ENCODE assay signal across 36 cellular contexts in genomic region chr20:63430891-63431290, GRCh38. TPM values are rescaled to one million over a fixed set of nuclear protein-coding genes. Genes with fewer than 3 reads are reported as not detected.
"Had no signal": no experiment of that assay in that cellular context is flagged by ENCODE, and none has a peak within 500 bp of the region (broad histone marks: within the 10 kb centered on the region; RNA-seq: fewer than 3 reads in every experiment).

No MANE protein-coding gene starts in this region.

- H3K27ac ChIP-seq: KMS-11, SJSA1 had no signal

- H3K4me3 Mint-ChIP-seq: activated CD4-positive, alpha-beta T cell treated with anti-CD3 and anti-CD28 coated beads for 36 hours; activated CD4-positive, alpha-beta T cell treated with anti-CD3 and anti-CD28 coated beads, Interleukin-2, amount 10 ng/mL, durations not matched to agents 7 days and 5 days; activated CD8-positive, alpha-beta T cell treated with anti-CD3 and anti-CD28 coated beads, Interleukin-2, amount 10 ng/mL, durations not matched to agents 7 days and 5 days; activated naive CD8-positive, alpha-beta T cell; activated naive CD8-positive, alpha-beta T cell treated with anti-CD3 and anti-CD28 coated beads, Interleukin-2, amount 50 U/mL, for 24 hours; activated T-cell treated with anti-CD3 and anti-CD28 coated beads, Interleukin-2, amount 50 U/mL, for 24 hours; brain; T-helper 1 cell treated with Interleukin-12 subunit alpha and Interleukin-12 subunit beta and Interleukin-4 antibody, amounts not matched to agents 30 μg/mL and 1 μg/mL, for 36 hours; T-helper 2 cell treated with Interferon-gamma antibody and Interleukin-4, amounts not matched to agents 5 μg/mL and 100 μg/mL, for 36 hours had no signal

- H3K27ac Mint-ChIP-seq: activated CD4-positive, alpha-beta T cell treated with anti-CD3 and anti-CD28 coated beads for 36 hours; activated CD4-positive, alpha-beta T cell treated with anti-CD3 and anti-CD28 coated beads, Interleukin-2, amount 10 ng/mL, durations not matched to agents 7 days and 5 days; activated CD8-positive, alpha-beta T cell treated with anti-CD3 and anti-CD28 coated beads, Interleukin-2, amount 10 ng/mL, durations not matched to agents 7 days and 5 days; activated naive CD8-positive, alpha-beta T cell; activated naive CD8-positive, alpha-beta T cell treated with anti-CD3 and anti-CD28 coated beads, Interleukin-2, amount 50 U/mL, for 24 hours; activated T-cell treated with anti-CD3 and anti-CD28 coated beads, Interleukin-2, amount 50 U/mL, for 24 hours; activated T-helper 2 cell treated with anti-CD3 and anti-CD28 coated beads, Interferon-gamma antibody, Interleukin-2, Interleukin-4, amounts not matched to agents 10 μg/mL and 5 μg/mL and 100 μg/mL, durations not matched to agents 14 hours and 24 hours and 36 hours; T-helper 1 cell treated with Interleukin-12 subunit alpha and Interleukin-12 subunit beta and Interleukin-4 antibody, amounts not matched to agents 30 μg/mL and 1 μg/mL, for 36 hours; T-helper 2 cell treated with Interferon-gamma antibody and Interleukin-4, amounts not matched to agents 5 μg/mL and 100 μg/mL, for 36 hours had no signal

- ATAC-seq: activated CD4-positive, alpha-beta T cell treated with anti-CD3 and anti-CD28 coated beads for 36 hours; activated CD4-positive, CD25-positive, alpha-beta regulatory T cell treated with anti-CD3 and anti-CD28 coated beads, Interleukin-2, amount 50 U/mL, for 24 hours; activated CD8-positive, alpha-beta T cell treated with anti-CD3 and anti-CD28 coated beads, Interleukin-2, amount 10 ng/mL, durations not matched to agents 7 days and 5 days; activated naive CD8-positive, alpha-beta T cell treated with anti-CD3 and anti-CD28 coated beads, Interleukin-2, amount 50 U/mL, for 24 hours had no signal

- H3K9me3 Mint-ChIP-seq: activated naive CD8-positive, alpha-beta T cell treated with anti-CD3 and anti-CD28 coated beads, Interleukin-2, amount 50 U/mL, for 24 hours; activated T-cell treated with anti-CD3 and anti-CD28 coated beads, Interleukin-2, amount 50 U/mL, for 24 hours; activated T-helper 2 cell treated with anti-CD3 and anti-CD28 coated beads, Interferon-gamma antibody, Interleukin-2, Interleukin-4, amounts not matched to agents 10 μg/mL and 5 μg/mL and 100 μg/mL, durations not matched to agents 14 hours and 24 hours and 36 hours; T-helper 1 cell treated with Interleukin-12 subunit alpha and Interleukin-12 subunit beta and Interleukin-4 antibody, amounts not matched to agents 30 μg/mL and 1 μg/mL, for 36 hours; T-helper 2 cell treated with Interferon-gamma antibody and Interleukin-4, amounts not matched to agents 5 μg/mL and 100 μg/mL, for 36 hours had no signal

- H3K4me1 ChIP-seq: SJSA1 had no signal

- H3K4me3 ChIP-seq: SJSA1 had no signal

- DNase-seq: activated CD4-positive, alpha-beta T cell treated with anti-CD3 and anti-CD28 coated beads for 36 hours; activated CD4-positive, alpha-beta T cell treated with anti-CD3 and anti-CD28 coated beads, Interleukin-2, amount 10 ng/mL, durations not matched to agents 7 days and 5 days; activated CD4-positive, alpha-beta T cell treated with anti-CD3 and anti-CD28 coated beads, Interleukin-2, amount 50 U/mL, for 48 hours; activated CD8-positive, alpha-beta T cell treated with anti-CD3 and anti-CD28 coated beads, Interleukin-2, amount 10 ng/mL, durations not matched to agents 7 days and 5 days; activated gamma-delta T cell; activated naive CD4-positive, alpha-beta T cell treated with Interleukin-2 at 50 U/mL for 16 hours; activated naive CD8-positive, alpha-beta T cell treated with anti-CD3 and anti-CD28 coated beads, Interleukin-2, amount 50 U/mL, for 24 hours; activated T-cell treated with anti-CD3 and anti-CD28 coated beads, Interleukin-2, amount 50 U/mL, for 24 hours; anterior cingulate cortex; caudate nucleus; MM.1S; MV-4-11; NCI-H1092 treated with DMSO at 0.1 percent for 48 hours; NCI-H1417; NCI-H146; NCI-H187; NCI-H2029 treated with DMSO at 0.1 percent for 48 hours; NCI-H2107; NCI-H2171; NCI-H510A; NCI-H526; NCI-H748 treated with DMSO at 0.1 percent for 48 hours; NK-92 treated with Interleukin-12 subunit alpha and Interleukin-12 subunit beta, amount 100 ng/mL, for 24 hours; OCI-M1; SHP77; SK-N-SH had no signal

- H3K36me3 ChIP-seq: SJSA1 had no signal

- H3K27me3 Mint-ChIP-seq: activated CD4-positive, alpha-beta T cell treated with anti-CD3 and anti-CD28 coated beads for 36 hours; activated naive CD8-positive, alpha-beta T cell; brain had no signal

- H3K36me3 Mint-ChIP-seq: activated naive CD8-positive, alpha-beta T cell had no signal

- H3K9me3 ChIP-seq: SJSA1, SK-N-SH had no signal

RNA-seq across cellular contexts. Expression of gene KCNQ2, which starts 41.6 kb away (rescaled TPM):
- total RNA-seq: activated CD4-positive, alpha-beta T cell treated with anti-CD3 and anti-CD28 coated beads for 36 hours; activated CD8-positive, alpha-beta T cell treated with anti-CD3 and anti-CD28 coated beads, Interleukin-2, amount 10 ng/mL, durations not matched to agents 7 days and 5 days; activated T-helper 2 cell treated with anti-CD3 and anti-CD28 coated beads, Interferon-gamma antibody, Interleukin-2, Interleukin-4, amounts not matched to agents 10 μg/mL and 5 μg/mL and 100 μg/mL, durations not matched to agents 14 hours and 24 hours and 36 hours; bronchial epithelial cell; LHCN-M2; SJSA1 had no signal
